13 cellular contexts compared by ENCODE assay signal in the genomic region with DNA sequence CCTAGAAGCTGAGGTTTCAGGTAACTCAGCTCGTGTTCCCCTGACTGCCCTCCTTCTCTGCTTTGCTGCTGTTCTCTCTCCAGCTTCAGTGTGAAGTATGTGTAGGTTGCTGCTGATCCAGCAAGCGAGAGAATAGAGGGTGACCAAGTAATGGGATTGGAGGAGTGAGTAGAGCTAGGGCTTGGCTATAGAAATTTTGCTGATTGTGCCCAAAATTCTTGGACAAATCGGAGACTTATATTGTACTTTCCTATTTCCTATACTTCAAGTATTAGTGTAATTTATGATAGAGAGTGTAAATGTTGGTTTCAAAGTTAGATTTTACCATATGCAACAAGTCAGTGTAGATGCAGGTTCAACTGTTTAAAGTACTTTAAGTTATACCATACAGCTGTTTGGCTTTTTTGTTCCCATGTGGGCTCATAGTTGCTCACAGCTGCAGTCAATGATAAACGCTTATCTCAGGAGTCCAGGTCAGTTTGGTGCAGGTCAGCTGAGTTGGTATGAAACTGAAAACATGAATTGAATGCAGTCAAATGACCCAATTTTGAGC. TPM values are rescaled to one million over a fixed set of nuclear protein-coding genes. Genes with fewer than 3 reads are reported as not detected.
DNase-seq lines count a peak whose midpoint lies in the region; ATAC-seq and TF ChIP-seq lines count a peak whose summit lies in the region.
"Had no signal": no experiment of that assay in that cellular context is flagged by ENCODE, and none has a peak within 500 bp of the region (broad histone marks: within the 10 kb centered on the region; RNA-seq: fewer than 3 reads in every experiment).

No MANE protein-coding gene starts in this region.

- no peak for TF ChIP-seq POLR2A in thyroid gland (IDR thresholded peaks at IDR 0.05)

- H3K27me3 Mint-ChIP-seq in progenitor cell of endocrine pancreas = no peaks in the 10 kb centered on the region
- H3K27me3 Mint-ChIP-seq: activated CD8-positive, alpha-beta memory T cell treated with anti-CD3 and anti-CD28 coated beads, Interleukin-2, amount 10 ng/mL, durations not matched to agents 7 days and 5 days had no signal

- peak overlapping the region; percentile 40 for H3K27ac Mint-ChIP-seq in progenitor cell of endocrine pancreas
- H3K27ac Mint-ChIP-seq: activated CD8-positive, alpha-beta memory T cell treated with anti-CD3 and anti-CD28 coated beads, Interleukin-2, amount 10 ng/mL, durations not matched to agents 7 days and 5 days had no signal

- peak; percentile 36 for ATAC-seq in Right ventricle myocardium superior (ENCODE audit: poor library complexity)
- ATAC-seq in right cardiac atrium = no peak
- peak; percentile 68 for ATAC-seq in HG02798 (IDR thresholded peaks at IDR 0.05; ENCODE audit: poor library complexity, unreplicated experiment)
- ATAC-seq: activated CD8-positive, alpha-beta memory T cell treated with anti-CD3 and anti-CD28 coated beads, Interleukin-2, amount 10 ng/mL, durations not matched to agents 7 days and 5 days; esophagus mucosa had no signal

- H3K4me3 ChIP-seq in right cardiac atrium (ENCODE audit: low read length) = no peak overlapping the region
- no peak overlapping the region for H3K4me3 ChIP-seq in thyroid gland (replicated peaks in 1 of 3)

- H3K36me3 Mint-ChIP-seq in progenitor cell of endocrine pancreas (ENCODE audit: insufficient read depth) = peaks cover 1% of the 10 kb centered on the region
- H3K36me3 Mint-ChIP-seq: activated CD8-positive, alpha-beta memory T cell treated with anti-CD3 and anti-CD28 coated beads, Interleukin-2, amount 10 ng/mL, durations not matched to agents 7 days and 5 days had no signal

- H3K9me3 Mint-ChIP-seq in progenitor cell of endocrine pancreas (ENCODE audit: low read depth) = no peaks in the 10 kb centered on the region

- 74% methylated on average over 4 of the region's 4 CpGs for WGBS in right cardiac atrium
- WGBS in thyroid gland, 2 donors = 71 to 76% methylated on average over 4 of the region's 4 CpGs

- no peak for TF ChIP-seq CTCF in progenitor cell of endocrine pancreas (IDR thresholded peaks at IDR 0.05; ENCODE audit: unreplicated experiment)
- TF ChIP-seq CTCF in thyroid gland (IDR thresholded peaks at IDR 0.05) = no peak

- H3K27me3 ChIP-seq in right cardiac atrium (ENCODE audit: control insufficient read depth, insufficient read depth) (no peaks in the 10 kb centered on the region), thyroid gland (no peaks in the 10 kb centered on the region)

- H3K9me3 ChIP-seq in right cardiac atrium (ENCODE audit: control insufficient read depth, low read length) (no peaks in the 10 kb centered on the region), thyroid gland (no peaks in the 10 kb centered on the region)

- H3K36me3 ChIP-seq in thyroid gland = no peaks in the 10 kb centered on the region

- intact Hi-C loops in Right ventricle myocardium superior (cut with DNase I) (no loop called here), right cardiac atrium (cut with DNase I) (loop anchor here in 1 of 4 donors (10.0 kb wide), 1 partner anchor 46 kb away; a partner anchor contains a TSS), thyroid gland (cut with DNase I) (no loop called here)

- peaks cover 34% of the 10 kb centered on the region for H3K4me1 Mint-ChIP-seq in progenitor cell of endocrine pancreas (ENCODE audit: low read depth)
- H3K4me1 Mint-ChIP-seq: activated CD8-positive, alpha-beta memory T cell treated with anti-CD3 and anti-CD28 coated beads, Interleukin-2, amount 10 ng/mL, durations not matched to agents 7 days and 5 days had no signal

- H3K27ac ChIP-seq in right cardiac atrium (ENCODE audit: low read length) = no peak overlapping the region
- no peak overlapping the region for H3K27ac ChIP-seq in thyroid gland

- in situ Hi-C loops in KBM-7 (cut with MboI; ENCODE audit: low pct_unique_long_range_greater_than_20kb, low sequenced_read_pairs) = loop anchor here (25.0 kb wide), 1 partner anchor 289 kb away; no protein-coding TSS in a partner anchor

- no peak for DNase-seq in Right ventricle myocardium superior
- DNase-seq in right cardiac atrium = no peak
- peak; percentile 99 for DNase-seq in OCI-M1 (lab: John Stamatoyannopoulos, UW)
- DNase-seq in progenitor cell of endocrine pancreas (ENCODE audit: low spot score, unreplicated experiment) = no peak
- no peak for DNase-seq in KBM-7
- DNase-seq in thyroid gland = no peak
- no peak for DNase-seq in T-helper 9 cell
- DNase-seq: 8988T; activated CD8-positive, alpha-beta memory T cell treated with anti-CD3 and anti-CD28 coated beads, Interleukin-2, amount 10 ng/mL, durations not matched to agents 7 days and 5 days; NCI-H82; SW 1271 had no signal

- peaks cover 10% of the 10 kb centered on the region for H3K4me1 ChIP-seq in right cardiac atrium (ENCODE audit: control insufficient read depth, insufficient read depth, low read length)
- peaks cover 11 to 15% of the 10 kb centered on the region in 2 donors for H3K4me1 ChIP-seq in thyroid gland

- H3K4me3 Mint-ChIP-seq in progenitor cell of endocrine pancreas (ENCODE audit: low read depth) = peak overlapping the region; percentile 10
- H3K4me3 Mint-ChIP-seq: activated CD8-positive, alpha-beta memory T cell treated with anti-CD3 and anti-CD28 coated beads, Interleukin-2, amount 10 ng/mL, durations not matched to agents 7 days and 5 days had no signal

RNA-seq across cellular contexts. Expression of a gene that starts 48.0 kb away (rescaled TPM):
- total RNA-seq in Right ventricle myocardium superior (43.8 TPM), right cardiac atrium (10 to 100 TPM; 35.7 to 38.6 (median 38.2) TPM), progenitor cell of endocrine pancreas (68.9 and 70.3 TPM in 2 replicates), thyroid gland (100 to 1,000 TPM in 1 of 4 donors, 10 to 100 TPM in 3; 60.2 to 109 (median 79.7) TPM)
- polyA plus RNA-seq in right cardiac atrium = 10.6 TPM

Comparison
In these comparisons a context has a peak if more than half of its experiments do, and no peak if none do; other contexts are left out.
1. ATAC-seq: peak in Right ventricle myocardium superior (single experiment) and HG02798 (single experiment); none in right cardiac atrium (0 of 2).